In the genomic region with DNA sequence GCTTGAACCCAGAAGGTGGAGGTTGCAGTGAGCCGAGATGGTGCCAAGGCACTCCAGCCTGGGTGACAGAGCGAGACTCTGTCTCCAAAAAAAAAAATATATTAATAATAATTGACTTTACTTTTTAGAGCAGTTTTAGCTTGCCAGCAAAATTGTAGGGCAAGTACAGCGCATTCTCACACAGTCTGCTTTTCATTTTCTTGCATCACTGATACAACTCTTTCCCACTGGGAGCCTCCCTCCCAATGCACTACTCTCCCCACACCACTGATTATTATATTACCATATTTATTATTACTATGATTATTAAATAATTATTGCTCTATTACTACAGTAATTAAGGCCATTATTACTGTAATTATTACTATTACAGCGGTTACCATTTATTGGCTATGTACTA, we compare ENCODE assay signal across 20 cellular contexts.
DNase-seq lines count a peak whose midpoint lies in the region; ATAC-seq and TF ChIP-seq lines count a peak whose summit lies in the region.
"Had no signal": no experiment of that assay in that cellular context is flagged by ENCODE, and none has a peak within 500 bp of the region (broad histone marks: within the 10 kb centered on the region; RNA-seq: fewer than 3 reads in every experiment).

No MANE protein-coding gene starts in this region.

- H3K4me3 ChIP-seq in right atrium auricular region (no peak overlapping the region), left ventricle myocardium inferior (no peak overlapping the region), fibroblast of the aortic adventitia (ENCODE audit: low read depth, low read length) (no peak overlapping the region)
- H3K4me3 ChIP-seq: A549; BLaER1 treated with 17β-estradiol and CSF1 and Interleukin-3, amounts not matched to agents 10 nM and 100 nM had no signal

- TF ChIP-seq CTCF in right atrium auricular region (IDR thresholded peaks at IDR 0.05) (no peak), left ventricle myocardium inferior (IDR thresholded peaks at IDR 0.05; ENCODE audit: borderline replicate concordance) (no peak), fibroblast of the aortic adventitia (IDR thresholded peaks at IDR 0.05; ENCODE audit: insufficient read depth, low read length) (no peak), nephron (IDR thresholded peaks at IDR 0.05; ENCODE audit: unreplicated experiment in 3 of 3) (no peak)

- H3K27me3 Mint-ChIP-seq in nephron (ENCODE audit: low read depth): peaks cover 3% of the 10 kb centered on the region

- H3K27me3 ChIP-seq in right atrium auricular region (no peaks in the 10 kb centered on the region), left ventricle myocardium inferior (ENCODE audit: low read depth) (no peaks in the 10 kb centered on the region)
- H3K27me3 ChIP-seq: BLaER1 treated with 17β-estradiol and CSF1 and Interleukin-3, amounts not matched to agents 10 nM and 100 nM had no signal

- no peaks in the 10 kb centered on the region for H3K9me3 Mint-ChIP-seq in nephron
- H3K9me3 Mint-ChIP-seq: CD4-positive, alpha-beta T cell; CD8-positive, alpha-beta T cell had no signal

- H3K4me1 Mint-ChIP-seq in nephron: peaks cover 33% of the 10 kb centered on the region
- H3K4me1 Mint-ChIP-seq: B cell had no signal

- H3K4me3 Mint-ChIP-seq in nephron: no peak overlapping the region
- H3K4me3 Mint-ChIP-seq: B cell; CD4-positive, alpha-beta T cell; CD8-positive, alpha-beta T cell had no signal

- H3K36me3 Mint-ChIP-seq in nephron (ENCODE audit: low read depth): no peaks in the 10 kb centered on the region
- H3K36me3 Mint-ChIP-seq: CD8-positive, alpha-beta T cell had no signal

- H3K27ac ChIP-seq in right atrium auricular region (no peak overlapping the region), left ventricle myocardium inferior (replicated peaks) (no peak overlapping the region)
- H3K27ac ChIP-seq: 22Rv1; A549; BLaER1 treated with 17β-estradiol and CSF1 and Interleukin-3, amounts not matched to agents 10 nM and 100 nM; C4-2B had no signal

- H3K36me3 ChIP-seq in right atrium auricular region: no peaks in the 10 kb centered on the region
- no peaks in the 10 kb centered on the region for H3K36me3 ChIP-seq in left ventricle myocardium inferior
- H3K36me3 ChIP-seq: BLaER1 treated with 17β-estradiol and CSF1 and Interleukin-3, amounts not matched to agents 10 nM and 100 nM had no signal

- intact Hi-C loops in Right ventricle myocardium inferior (cut with DNase I): no loop called here
- intact Hi-C loops in left ventricle myocardium superior (cut with micrococcal nuclease): no loop called here
- intact Hi-C loops in left ventricle myocardium inferior (cut with micrococcal nuclease): no loop called here

- DNase-seq in Right ventricle myocardium inferior (ENCODE audit: missing footprints) (no peak), right atrium auricular region (ENCODE audit: low spot score) (no peak), left ventricle myocardium superior (no peak), left ventricle myocardium inferior (no peak), fibroblast of the aortic adventitia (ENCODE audit: low read depth) (peak; percentile 78), NCI-H2081 treated with DMSO at 0.1 percent for 48 hours (lab: John Stamatoyannopoulos, UW) (no peak)
- DNase-seq in activated CD4-positive, CD25-positive, alpha-beta regulatory T cell treated with anti-CD3 and anti-CD28 coated beads, Interleukin-2, amount 50 U/mL, for 72 hours: no peak
- DNase-seq: AML-193; Caco-2; Calu3; CD4-positive, alpha-beta T cell; CD8-positive, alpha-beta T cell; DMS79 treated with DMSO at 0.1 percent for 48 hours; GF-D8 had no signal

- H3K27ac Mint-ChIP-seq in nephron: peak overlapping the region in 2 of 3 experiments; percentile 50 to 67
- H3K27ac Mint-ChIP-seq: B cell; CD4-positive, alpha-beta T cell; CD8-positive, alpha-beta T cell had no signal

- H3K4me1 ChIP-seq in right atrium auricular region: no peaks in the 10 kb centered on the region
- H3K4me1 ChIP-seq in left ventricle myocardium inferior: no peaks in the 10 kb centered on the region
- H3K4me1 ChIP-seq: A549; BLaER1 treated with 17β-estradiol and CSF1 and Interleukin-3, amounts not matched to agents 10 nM and 100 nM; Caco-2 had no signal

- peak; percentile 81 for ATAC-seq in Right ventricle myocardium inferior
- ATAC-seq in left ventricle myocardium superior: peak; percentile 79
- ATAC-seq: CD8-positive, alpha-beta T cell had no signal

- no peaks in the 10 kb centered on the region for H3K9me3 ChIP-seq in right atrium auricular region
- no peaks in the 10 kb centered on the region for H3K9me3 ChIP-seq in left ventricle myocardium inferior (replicated peaks)
- H3K9me3 ChIP-seq: A549; BLaER1 treated with 17β-estradiol and CSF1 and Interleukin-3, amounts not matched to agents 10 nM and 100 nM; Caco-2 had no signal
